ENCODE assay signal across 1 cellular context in genomic region chr22:49439373-49439772, GRCh38.
TF ChIP-seq lines count a peak whose summit lies in the region.

No MANE protein-coding gene starts in this region.

TF ChIP-seq in HCT116, 20 proteins besides CTCF, POLR2A, EP300 and RAD21:
- TF ChIP-seq ELF1 (IDR thresholded peaks at IDR 0.05; ENCODE audit: borderline replicate concordance, low read depth) (no peak), SIN3A (IDR thresholded peaks at IDR 0.05; ENCODE audit: low read depth) (no peak), EZH2phosphoT487 (IDR thresholded peaks at IDR 0.05; ENCODE audit: borderline replicate concordance) (no peak), JUND (IDR thresholded peaks at IDR 0.05) (no peak)
TF ChIP-seq in HCT116: peak in this region for 0.
